18 cellular contexts compared by ENCODE assay signal in genomic region chr9:95836072-95836471, GRCh38.
A peak's percentile ranks its signal among the peaks of the same experiment; 100 is the strongest.
DNase-seq lines count a peak whose midpoint lies in the region; ATAC-seq and TF ChIP-seq lines count a peak whose summit lies in the region.
"Had no signal": no experiment of that assay in that cellular context is flagged by ENCODE, and none has a peak within 500 bp of the region (broad histone marks: within the 10 kb centered on the region; RNA-seq: fewer than 3 reads in every experiment).

No MANE protein-coding gene starts in this region.

- H3K9me3 Mint-ChIP-seq in nephron: no peaks in the 10 kb centered on the region

- H3K27ac ChIP-seq in brain microvascular endothelial cell (no peak overlapping the region), WERI-Rb-1 (no peak overlapping the region)
- H3K27ac ChIP-seq: SJSA1 had no signal

- H3K4me1 Mint-ChIP-seq in nephron: peaks cover 50% of the 10 kb centered on the region
- H3K4me1 Mint-ChIP-seq: B cell, CD14-positive monocyte had no signal

- DNase-seq in EH (ENCODE audit: low read depth) (peak; percentile 23), NCI-H226 (peak; percentile 58), brain microvascular endothelial cell (peak; percentile 12), WERI-Rb-1 (no peak), NCI-H2081 (lab: John Stamatoyannopoulos, UW) (no peak)
- no peak for DNase-seq in stimulated activated CD4-positive, alpha-beta T cell treated with anti-CD3 and anti-CD28 coated beads, Interleukin-4, amount 100 ng/mL, for 1 hour
- DNase-seq: NCI-H1092, NCI-H1436, NCI-H2029, NCI-H524 treated with DMSO at 0.1 percent for 48 hours, OCI-M1 had no signal

- H3K9me3 ChIP-seq in WERI-Rb-1 (ENCODE audit: severe bottlenecking): no peaks in the 10 kb centered on the region
- H3K9me3 ChIP-seq: SJSA1 had no signal

- H3K4me3 Mint-ChIP-seq in nephron: no peak overlapping the region
- H3K4me3 Mint-ChIP-seq: B cell, CD14-positive monocyte had no signal

- TF ChIP-seq CTCF in brain microvascular endothelial cell (IDR thresholded peaks at IDR 0.05; ENCODE audit: low read depth, low read length, missing control alignments) (no peak), nephron (IDR thresholded peaks at IDR 0.05; ENCODE audit: unreplicated experiment in 3 of 3) (no peak), WERI-Rb-1 (IDR thresholded peaks at IDR 0.05; ENCODE audit: low read depth, low read length) (no peak)

- H3K36me3 ChIP-seq in brain microvascular endothelial cell (replicated peaks) (no peaks in the 10 kb centered on the region), WERI-Rb-1 (no peaks in the 10 kb centered on the region)
- H3K36me3 ChIP-seq: SJSA1 had no signal

- in situ Hi-C loops in brain microvascular endothelial cell (cut with HindIII; ENCODE audit: low pct_ligation_motif_present, low sequenced_read_pairs): no loop called here

- H3K27me3 ChIP-seq in brain microvascular endothelial cell (replicated peaks): no peaks in the 10 kb centered on the region
- H3K27me3 ChIP-seq in WERI-Rb-1 (ENCODE audit: insufficient read depth, low read depth, severe bottlenecking): no peaks in the 10 kb centered on the region
- H3K27me3 ChIP-seq: SJSA1 had no signal

- H3K27me3 Mint-ChIP-seq in nephron (ENCODE audit: low read depth): no peaks in the 10 kb centered on the region
- H3K27me3 Mint-ChIP-seq: B cell had no signal

- ATAC-seq in HG02981 (IDR thresholded peaks at IDR 0.05; ENCODE audit: unreplicated experiment): no peak
- ATAC-seq: HCT116, K562 had no signal

- peak overlapping the region in 2 of 3 experiments; percentile 36 to 66 for H3K27ac Mint-ChIP-seq in nephron
- H3K27ac Mint-ChIP-seq: B cell, CD14-positive monocyte had no signal

- no peak overlapping the region for H3K4me3 ChIP-seq in brain microvascular endothelial cell (ENCODE audit: low read depth, low read length)
- H3K4me3 ChIP-seq in WERI-Rb-1 (ENCODE audit: low read depth, low read length): no peak overlapping the region
- H3K4me3 ChIP-seq: K562, SJSA1 had no signal

- H3K36me3 Mint-ChIP-seq in nephron (ENCODE audit: low read depth): no peaks in the 10 kb centered on the region
- H3K36me3 Mint-ChIP-seq: CD14-positive monocyte had no signal

Comparison
In these comparisons a context has a peak if more than half of its experiments do, and no peak if none do; other contexts are left out.
1. DNase-seq: peak in EH (single experiment), NCI-H226 (single experiment) and brain microvascular endothelial cell (single experiment); none in WERI-Rb-1 (single experiment), stimulated activated CD4-positive, alpha-beta T cell treated with anti-CD3 and anti-CD28 coated beads, Interleukin-4, amount 100 ng/mL, for 1 hour (single experiment) and NCI-H2081 (0 of 2).